Comparison of ENCODE assay signal across 8 cellular contexts in the genomic region with DNA sequence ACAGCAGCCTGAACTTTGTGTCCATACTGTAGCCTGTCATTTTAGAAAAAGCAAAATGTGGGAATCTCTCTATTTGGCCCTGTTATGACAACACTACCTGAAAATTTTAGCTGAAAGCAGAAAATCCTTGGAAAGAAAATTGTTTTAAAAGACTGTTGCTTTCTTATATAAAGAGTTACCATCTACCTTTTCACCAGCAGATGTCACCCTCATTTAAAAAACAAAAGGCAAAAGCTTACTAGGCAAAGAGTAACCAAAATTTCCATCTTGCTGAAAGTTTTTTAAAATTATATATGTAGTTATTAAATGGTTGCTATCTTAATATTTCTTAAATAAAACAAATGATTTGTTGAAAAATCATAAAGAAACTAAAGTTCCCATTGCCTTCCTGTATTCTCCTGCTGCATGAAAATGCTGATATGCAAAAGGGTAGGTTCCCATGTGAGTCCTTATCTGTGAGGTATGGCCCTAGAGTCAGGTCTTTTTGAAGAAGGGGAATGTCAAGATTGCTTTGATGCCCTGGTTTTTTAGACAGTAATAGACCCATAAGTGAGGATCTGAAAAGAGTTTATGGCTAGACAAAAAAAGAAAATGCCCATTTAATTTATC.
DNase-seq lines count a peak whose midpoint lies in the region; ATAC-seq and TF ChIP-seq lines count a peak whose summit lies in the region.

No MANE protein-coding gene starts in this region.

- no peaks in the 10 kb centered on the region for H3K9me3 ChIP-seq in breast epithelium

- TF ChIP-seq CTCF in breast epithelium (IDR thresholded peaks at IDR 0.05) (peak in 2 of 3 donors; percentile 56), mesothelial cell of epicardium (IDR thresholded peaks at IDR 0.05; ENCODE audit: unreplicated experiment) (peak; percentile 59)

- H3K27me3 Mint-ChIP-seq in activated T-cell treated with anti-CD3 and anti-CD28 coated beads, Interleukin-2, amount 50 U/mL, for 72 hours (ENCODE audit: low read depth), result no peaks in the 10 kb centered on the region
- no peaks in the 10 kb centered on the region for H3K27me3 Mint-ChIP-seq in mesothelial cell of epicardium (ENCODE audit: low read depth)

- H3K4me1 ChIP-seq in breast epithelium, result no peaks in the 10 kb centered on the region

- no peak overlapping the region for H3K4me3 ChIP-seq in breast epithelium

- TF ChIP-seq POLR2A in breast epithelium (IDR thresholded peaks at IDR 0.05), result no peak

- H3K36me3 Mint-ChIP-seq in activated T-cell treated with anti-CD3 and anti-CD28 coated beads, Interleukin-2, amount 50 U/mL, for 72 hours (ENCODE audit: insufficient read depth in 2 of 2), result peaks cover 0 to 4% of the 10 kb centered on the region in 2 donors
- no peaks in the 10 kb centered on the region for H3K36me3 Mint-ChIP-seq in mesothelial cell of epicardium

- H3K27me3 ChIP-seq in breast epithelium, result no peaks in the 10 kb centered on the region

- no peak overlapping the region for H3K27ac ChIP-seq in breast epithelium

- intact Hi-C loops in breast epithelium (cut with DNase I; ENCODE audit: low total_unique reads), result no loop called here

- H3K4me1 Mint-ChIP-seq in activated T-cell treated with anti-CD3 and anti-CD28 coated beads, Interleukin-2, amount 50 U/mL, for 72 hours (ENCODE audit: low read depth), result peaks cover 35% of the 10 kb centered on the region
- no peaks in the 10 kb centered on the region for H3K4me1 Mint-ChIP-seq in mesothelial cell of epicardium

- no peak for DNase-seq in activated T-cell treated with anti-CD3 and anti-CD28 coated beads, Interleukin-2, amount 50 U/mL, for 72 hours
- DNase-seq in activated T-cell treated with anti-CD3 and anti-CD28 coated beads, Interleukin-2, amount 50 U/mL, for 1 hour, result no peak
- peak; percentile 23 for DNase-seq in NCI-H2227 (lab: John Stamatoyannopoulos, UW; ENCODE audit: unreplicated experiment)
- no peak for DNase-seq in breast epithelium (ENCODE audit: low spot score in 2 of 2)
- no peak for DNase-seq in mesothelial cell of epicardium (ENCODE audit: low spot score in 2 of 2, unreplicated experiment in 2 of 2)
- DNase-seq in activated CD4-positive, alpha-beta T cell treated with anti-CD3 and anti-CD28 coated beads, Interleukin-2, amount 50 U/mL, for 48 hours, result no peak

- no peaks in the 10 kb centered on the region for H3K36me3 ChIP-seq in breast epithelium

- no peak overlapping the region for H3K27ac Mint-ChIP-seq in activated T-cell treated with anti-CD3 and anti-CD28 coated beads, Interleukin-2, amount 50 U/mL, for 72 hours
- no peak overlapping the region for H3K27ac Mint-ChIP-seq in mesothelial cell of epicardium

- ATAC-seq in activated T-cell treated with anti-CD3 and anti-CD28 coated beads, Interleukin-2, amount 50 U/mL, for 72 hours (replicated peaks in 1 of 2), result no peak
- ATAC-seq in HG03520 (IDR thresholded peaks at IDR 0.05; ENCODE audit: unreplicated experiment) (no peak), HG02759 (IDR thresholded peaks at IDR 0.05; ENCODE audit: unreplicated experiment) (no peak)

- H3K9me3 Mint-ChIP-seq in activated T-cell treated with anti-CD3 and anti-CD28 coated beads, Interleukin-2, amount 50 U/mL, for 72 hours, result no peaks in the 10 kb centered on the region
- no peaks in the 10 kb centered on the region for H3K9me3 Mint-ChIP-seq in mesothelial cell of epicardium

- peak overlapping the region; percentile 65 to 88 for H3K4me3 Mint-ChIP-seq in activated T-cell treated with anti-CD3 and anti-CD28 coated beads, Interleukin-2, amount 50 U/mL, for 72 hours
- no peak overlapping the region for H3K4me3 Mint-ChIP-seq in mesothelial cell of epicardium
